ENCODE assay signal across 8 cellular contexts in the genomic region with DNA sequence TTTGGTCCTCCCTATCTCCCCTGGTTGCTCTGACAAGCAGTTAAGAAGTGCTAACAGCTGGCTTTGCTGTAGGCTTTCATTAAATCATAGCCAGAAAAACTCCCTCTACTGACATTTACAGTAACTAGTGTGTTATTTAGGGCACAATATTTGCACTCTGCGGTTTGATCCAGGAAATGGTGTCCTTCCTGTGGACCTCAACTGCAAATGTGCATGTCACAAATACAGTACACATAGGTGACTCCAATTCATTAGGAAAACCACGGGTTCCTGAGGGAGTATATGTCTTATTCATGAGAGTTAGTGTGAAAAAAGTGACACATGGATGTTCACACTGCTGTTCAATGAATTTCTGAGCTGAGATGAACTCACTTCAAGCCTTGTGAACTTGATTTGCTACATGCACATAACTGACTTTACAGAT.
A peak's percentile ranks its signal among the peaks of the same experiment; 100 is the strongest.
DNase-seq lines count a peak whose midpoint lies in the region; ATAC-seq, FAIRE-seq and TF ChIP-seq lines count a peak whose summit lies in the region.

No MANE protein-coding gene starts in this region.

- peak overlapping the region; percentile 71 for H3K4me2 ChIP-seq in A549

- H3K36me3 Mint-ChIP-seq in activated CD8-positive, alpha-beta T cell treated with anti-CD3 and anti-CD28 coated beads for 36 hours (ENCODE audit: low read depth), result no peaks in the 10 kb centered on the region

- TF ChIP-seq POLR2A in A549 (IDR thresholded peaks at IDR 0.05; ENCODE audit: low read length), result no peak

- peaks cover 26% of the 10 kb centered on the region for H3K4me1 Mint-ChIP-seq in activated CD8-positive, alpha-beta T cell treated with anti-CD3 and anti-CD28 coated beads for 36 hours (ENCODE audit: low read depth)

- TF ChIP-seq RAD21 in A549 (conservative IDR thresholded peaks at IDR 0.05 in 1 of 2, IDR thresholded peaks at IDR 0.05 in 1 of 2), result peak; percentile 37 to 40; a peak in 2 of 5 replicates

- H3K27ac Mint-ChIP-seq in activated CD8-positive, alpha-beta T cell treated with anti-CD3 and anti-CD28 coated beads for 36 hours, result no peak overlapping the region

- DNase-seq in A549 (ENCODE audit: low read depth in 1 of 2, low spot score in 1 of 2) (peak in 1 of 2 experiments; percentile 86), GM12865 (ENCODE audit: low read depth) (peak; percentile 88), NCI-H1092 (lab: John Stamatoyannopoulos, UW) (peak; percentile 9), left colon (no peak), HuH-7 (ENCODE audit: low spot score) (no peak)
- peak; percentile 35 for DNase-seq in activated CD8-positive, alpha-beta T cell treated with anti-CD3 and anti-CD28 coated beads for 36 hours
- DNase-seq in activated CD4-positive, CD25-positive, alpha-beta regulatory T cell treated with anti-CD3 and anti-CD28 coated beads, Interleukin-2, amount 50 U/mL, for 72 hours, result no peak

- no peaks in the 10 kb centered on the region for H3K9me3 Mint-ChIP-seq in activated CD8-positive, alpha-beta T cell treated with anti-CD3 and anti-CD28 coated beads for 36 hours

- peak; percentile 90 for FAIRE-seq in A549 (lab: Jason Lieb, UNC)

- CTCF ChIA-PET in A549 (lab: Yijun Ruan, JAX), result interaction anchor here (0.8 to 1.6 kb wide), 9 partner anchors 15 to 284 kb away, joined by 3 to 6 read pairs (median 3); no protein-coding TSS in a partner anchor
- CTCF ChIA-PET in activated CD8-positive, alpha-beta T cell treated with anti-CD3 and anti-CD28 coated beads for 36 hours (lab: Charles Lee), result interaction anchor here (1.6 kb wide), 1 partner anchor 183 kb away, joined by 6 read pairs; no protein-coding TSS in a partner anchor

- no peaks in the 10 kb centered on the region for H3K9me3 ChIP-seq in A549

- TF ChIP-seq CTCF in A549 (IDR thresholded peaks at IDR 0.05) (peak; percentile 34; the same call in 1 of the 3 replicates), GM12865 (IDR thresholded peaks at IDR 0.05; ENCODE audit: insufficient read depth, low read depth, low read length, missing control alignments) (no peak)
- TF ChIP-seq CTCF in activated CD8-positive, alpha-beta T cell treated with anti-CD3 and anti-CD28 coated beads for 36 hours (IDR thresholded peaks at IDR 0.05), result no peak

- 3% methylated on average over 2 of the region's 2 CpGs for WGBS in A549 (ENCODE audit: missing lambda C conversion rate)

- peak overlapping the region; percentile 84 to 92 for H3K27ac ChIP-seq in A549

- ATAC-seq in A549 (peak; percentile 68 to 76), HG02623 (IDR thresholded peaks at IDR 0.05; ENCODE audit: unreplicated experiment) (peak; percentile 82), left colon (peak; percentile 80)
- ATAC-seq in activated CD8-positive, alpha-beta T cell treated with anti-CD3 and anti-CD28 coated beads for 36 hours, result peak; percentile 60

- no peak for TF ChIP-seq EP300 in A549 (IDR thresholded peaks at IDR 0.05)

- peaks cover 73% of the 10 kb centered on the region for H3K4me1 ChIP-seq in A549

- intact Hi-C loops in activated CD8-positive, alpha-beta T cell treated with anti-CD3 and anti-CD28 coated beads for 36 hours (cut with micrococcal nuclease), result no loop called here
- intact Hi-C loops in left colon (cut with DNase I, micrococcal nuclease), result no loop called here

- POLR2A ChIA-PET in A549 (lab: Yijun Ruan, JAX), result interaction anchor here (1.6 kb wide), 1 partner anchor 154 kb away, joined by 5 read pairs; no protein-coding TSS in a partner anchor
- POLR2A ChIA-PET in activated CD8-positive, alpha-beta T cell treated with anti-CD3 and anti-CD28 coated beads for 36 hours (lab: Charles Lee), result no interaction called here

- H3K4me3 ChIP-seq in A549 (peak overlapping the region; percentile 1; the same call in 1 of the 3 replicates), GM12865 (ENCODE audit: low read depth, low read length) (peak overlapping the region; percentile 5; the same call in 1 of the 2 replicates)

- no peak overlapping the region for H3K4me3 Mint-ChIP-seq in activated CD8-positive, alpha-beta T cell treated with anti-CD3 and anti-CD28 coated beads for 36 hours

- no peaks in the 10 kb centered on the region for H3K27me3 Mint-ChIP-seq in activated CD8-positive, alpha-beta T cell treated with anti-CD3 and anti-CD28 coated beads for 36 hours

TF ChIP-seq in A549, 52 proteins besides CTCF, POLR2A, EP300 and RAD21:
- no peak for TF ChIP-seq TP53 (CRISPR knock-in tag; IDR thresholded peaks at IDR 0.05)
- TF ChIP-seq FOSL2 (IDR thresholded peaks at IDR 0.05), result no peak
- TF ChIP-seq FOSL2 (CRISPR knock-in tag; IDR thresholded peaks at IDR 0.05), result peak; percentile 23; the same call in 1 of the 2 replicates
- TF ChIP-seq, protein P1, sequence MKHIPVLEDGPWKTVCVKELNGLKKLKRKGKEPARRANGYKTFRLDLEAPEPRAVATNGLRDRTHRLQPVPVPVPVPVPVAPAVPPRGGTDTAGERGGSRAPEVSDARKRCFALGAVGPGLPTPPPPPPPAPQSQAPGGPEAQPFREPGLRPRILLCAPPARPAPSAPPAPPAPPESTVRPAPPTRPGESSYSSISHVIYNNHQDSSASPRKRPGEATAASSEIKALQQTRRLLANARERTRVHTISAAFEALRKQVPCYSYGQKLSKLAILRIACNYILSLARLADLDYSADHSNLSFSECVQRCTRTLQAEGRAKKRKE (CRISPR knock-in tag; IDR thresholded peaks at IDR 0.05; ENCODE audit: low read depth), result no peak
- no peak for TF ChIP-seq BHLHE40 (IDR thresholded peaks at IDR 0.05; ENCODE audit: low read depth, low read length)
- TF ChIP-seq ZNF302 (CRISPR knock-in tag; IDR thresholded peaks at IDR 0.05), result peak; percentile 43; the same call in 1 of the 2 replicates
- TF ChIP-seq FOSB (CRISPR knock-in tag; IDR thresholded peaks at IDR 0.05), result no peak
- TF ChIP-seq NFE2L2 (conservative IDR thresholded peaks at IDR 0.05; ENCODE audit: low read length), result no peak
- TF ChIP-seq RARB (CRISPR knock-in tag; IDR thresholded peaks at IDR 0.05), result no peak
- TF ChIP-seq SMC3 (IDR thresholded peaks at IDR 0.05), result peak; percentile 46; the same call in 2 of the 3 replicates
- TF ChIP-seq MAFK (IDR thresholded peaks at IDR 0.05; ENCODE audit: partially characterized antibody), result no peak
- peak; percentile 17; the same call in 1 of the 2 replicates for TF ChIP-seq GATA3 (IDR thresholded peaks at IDR 0.05; ENCODE audit: borderline replicate concordance)
- peak; percentile 15; the same call in 1 of the 2 replicates for TF ChIP-seq MAX (IDR thresholded peaks at IDR 0.05)
- TF ChIP-seq EHF (CRISPR knock-in tag; IDR thresholded peaks at IDR 0.05), result no peak
- TF ChIP-seq CEBPB (IDR thresholded peaks at IDR 0.05), result no peak
- TF ChIP-seq ZC3H11A (IDR thresholded peaks at IDR 0.05), result no peak
- no peak for TF ChIP-seq MYC (IDR thresholded peaks at IDR 0.05; ENCODE audit: borderline replicate concordance, low read length)
- TF ChIP-seq, protein P2, sequence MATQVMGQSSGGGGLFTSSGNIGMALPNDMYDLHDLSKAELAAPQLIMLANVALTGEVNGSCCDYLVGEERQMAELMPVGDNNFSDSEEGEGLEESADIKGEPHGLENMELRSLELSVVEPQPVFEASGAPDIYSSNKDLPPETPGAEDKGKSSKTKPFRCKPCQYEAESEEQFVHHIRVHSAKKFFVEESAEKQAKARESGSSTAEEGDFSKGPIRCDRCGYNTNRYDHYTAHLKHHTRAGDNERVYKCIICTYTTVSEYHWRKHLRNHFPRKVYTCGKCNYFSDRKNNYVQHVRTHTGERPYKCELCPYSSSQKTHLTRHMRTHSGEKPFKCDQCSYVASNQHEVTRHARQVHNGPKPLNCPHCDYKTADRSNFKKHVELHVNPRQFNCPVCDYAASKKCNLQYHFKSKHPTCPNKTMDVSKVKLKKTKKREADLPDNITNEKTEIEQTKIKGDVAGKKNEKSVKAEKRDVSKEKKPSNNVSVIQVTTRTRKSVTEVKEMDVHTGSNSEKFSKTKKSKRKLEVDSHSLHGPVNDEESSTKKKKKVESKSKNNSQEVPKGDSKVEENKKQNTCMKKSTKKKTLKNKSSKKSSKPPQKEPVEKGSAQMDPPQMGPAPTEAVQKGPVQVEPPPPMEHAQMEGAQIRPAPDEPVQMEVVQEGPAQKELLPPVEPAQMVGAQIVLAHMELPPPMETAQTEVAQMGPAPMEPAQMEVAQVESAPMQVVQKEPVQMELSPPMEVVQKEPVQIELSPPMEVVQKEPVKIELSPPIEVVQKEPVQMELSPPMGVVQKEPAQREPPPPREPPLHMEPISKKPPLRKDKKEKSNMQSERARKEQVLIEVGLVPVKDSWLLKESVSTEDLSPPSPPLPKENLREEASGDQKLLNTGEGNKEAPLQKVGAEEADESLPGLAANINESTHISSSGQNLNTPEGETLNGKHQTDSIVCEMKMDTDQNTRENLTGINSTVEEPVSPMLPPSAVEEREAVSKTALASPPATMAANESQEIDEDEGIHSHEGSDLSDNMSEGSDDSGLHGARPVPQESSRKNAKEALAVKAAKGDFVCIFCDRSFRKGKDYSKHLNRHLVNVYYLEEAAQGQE (IDR thresholded peaks at IDR 0.05), result no peak
- no peak for TF ChIP-seq NR3C1 (IDR thresholded peaks at IDR 0.05)
- TF ChIP-seq, protein P3, sequence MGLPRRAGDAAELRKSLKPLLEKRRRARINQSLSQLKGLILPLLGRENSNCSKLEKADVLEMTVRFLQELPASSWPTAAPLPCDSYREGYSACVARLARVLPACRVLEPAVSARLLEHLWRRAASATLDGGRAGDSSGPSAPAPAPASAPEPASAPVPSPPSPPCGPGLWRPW (IDR thresholded peaks at IDR 0.05), result no peak

Comparison
In these comparisons a context has a peak if more than half of its experiments do, and no peak if none do; other contexts are left out.
1. DNase-seq: peak in GM12865 (single experiment), NCI-H1092 (single experiment) and activated CD8-positive, alpha-beta T cell treated with anti-CD3 and anti-CD28 coated beads for 36 hours (single experiment); none in left colon (0 of 2), HuH-7 (single experiment) and activated CD4-positive, CD25-positive, alpha-beta regulatory T cell treated with anti-CD3 and anti-CD28 coated beads, Interleukin-2, amount 50 U/mL, for 72 hours (single experiment).
2. Peak in every context shown above with its lines, with median percentiles within 50 percentile points of each other: ATAC-seq.